Comparison of ENCODE assay signal across 2 cellular contexts in the genomic region with DNA sequence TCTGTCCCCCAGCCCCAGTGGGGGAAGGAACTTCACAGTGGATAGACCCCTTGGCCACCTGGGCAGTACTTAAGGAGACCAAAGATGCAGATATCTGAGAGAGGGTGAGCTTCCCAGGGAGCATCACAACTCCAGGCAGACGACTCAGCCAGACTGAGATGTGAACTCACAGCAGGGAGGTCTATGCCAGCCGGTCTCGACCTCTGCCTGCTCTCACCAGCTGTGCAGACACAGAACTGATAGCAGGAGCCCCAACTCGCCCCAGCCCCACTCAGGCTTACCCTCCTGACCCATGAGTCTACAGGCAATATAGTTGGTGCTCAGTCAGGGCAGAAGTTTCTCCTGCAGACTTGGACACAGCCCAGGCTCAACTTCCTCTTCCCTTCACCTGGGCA.
TF ChIP-seq lines count a peak whose summit lies in the region.

No MANE protein-coding gene starts in this region.

TF ChIP-seq in HepG2, 621 proteins besides CTCF, POLR2A, EP300 and RAD21:
- TF ChIP-seq PHF5A (CRISPR knock-in tag; IDR thresholded peaks at IDR 0.05; ENCODE audit: low read depth, unreplicated experiment) (no peak), ZFAT (CRISPR knock-in tag; conservative IDR thresholded peaks at IDR 0.05) (no peak), MAFF (IDR thresholded peaks at IDR 0.05; ENCODE audit: low read depth, low read length) (no peak), ADNP (CRISPR knock-in tag; IDR thresholded peaks at IDR 0.05) (no peak), ZNF124 (CRISPR knock-in tag; IDR thresholded peaks at IDR 0.05) (no peak), ZNF264 (CRISPR knock-in tag; IDR thresholded peaks at IDR 0.05) (no peak), TBP (CRISPR knock-in tag; IDR thresholded peaks at IDR 0.05) (no peak), TEF (CRISPR knock-in tag; IDR thresholded peaks at IDR 0.05) (no peak), KLF11 (CRISPR knock-in tag; IDR thresholded peaks at IDR 0.05) (no peak), MTF1 (CRISPR knock-in tag; IDR thresholded peaks at IDR 0.05) (no peak), MTF2 (CRISPR knock-in tag; IDR thresholded peaks at IDR 0.05; ENCODE audit: borderline replicate concordance) (no peak), ZNF672 (CRISPR knock-in tag; IDR thresholded peaks at IDR 0.05) (no peak), SAFB2 (CRISPR knock-in tag; IDR thresholded peaks at IDR 0.05; ENCODE audit: borderline replicate concordance, low read depth) (no peak), ZNF101 (CRISPR knock-in tag; IDR thresholded peaks at IDR 0.05; ENCODE audit: borderline replicate concordance, low read depth) (no peak), RFXANK (CRISPR knock-in tag; IDR thresholded peaks at IDR 0.05) (no peak), DNMT1 (CRISPR knock-in tag; IDR thresholded peaks at IDR 0.05) (no peak), ZNF607 (CRISPR knock-in tag; IDR thresholded peaks at IDR 0.05; ENCODE audit: borderline replicate concordance) (no peak), GZF1 (CRISPR knock-in tag; IDR thresholded peaks at IDR 0.05) (no peak)
- TF ChIP-seq, protein P1, sequence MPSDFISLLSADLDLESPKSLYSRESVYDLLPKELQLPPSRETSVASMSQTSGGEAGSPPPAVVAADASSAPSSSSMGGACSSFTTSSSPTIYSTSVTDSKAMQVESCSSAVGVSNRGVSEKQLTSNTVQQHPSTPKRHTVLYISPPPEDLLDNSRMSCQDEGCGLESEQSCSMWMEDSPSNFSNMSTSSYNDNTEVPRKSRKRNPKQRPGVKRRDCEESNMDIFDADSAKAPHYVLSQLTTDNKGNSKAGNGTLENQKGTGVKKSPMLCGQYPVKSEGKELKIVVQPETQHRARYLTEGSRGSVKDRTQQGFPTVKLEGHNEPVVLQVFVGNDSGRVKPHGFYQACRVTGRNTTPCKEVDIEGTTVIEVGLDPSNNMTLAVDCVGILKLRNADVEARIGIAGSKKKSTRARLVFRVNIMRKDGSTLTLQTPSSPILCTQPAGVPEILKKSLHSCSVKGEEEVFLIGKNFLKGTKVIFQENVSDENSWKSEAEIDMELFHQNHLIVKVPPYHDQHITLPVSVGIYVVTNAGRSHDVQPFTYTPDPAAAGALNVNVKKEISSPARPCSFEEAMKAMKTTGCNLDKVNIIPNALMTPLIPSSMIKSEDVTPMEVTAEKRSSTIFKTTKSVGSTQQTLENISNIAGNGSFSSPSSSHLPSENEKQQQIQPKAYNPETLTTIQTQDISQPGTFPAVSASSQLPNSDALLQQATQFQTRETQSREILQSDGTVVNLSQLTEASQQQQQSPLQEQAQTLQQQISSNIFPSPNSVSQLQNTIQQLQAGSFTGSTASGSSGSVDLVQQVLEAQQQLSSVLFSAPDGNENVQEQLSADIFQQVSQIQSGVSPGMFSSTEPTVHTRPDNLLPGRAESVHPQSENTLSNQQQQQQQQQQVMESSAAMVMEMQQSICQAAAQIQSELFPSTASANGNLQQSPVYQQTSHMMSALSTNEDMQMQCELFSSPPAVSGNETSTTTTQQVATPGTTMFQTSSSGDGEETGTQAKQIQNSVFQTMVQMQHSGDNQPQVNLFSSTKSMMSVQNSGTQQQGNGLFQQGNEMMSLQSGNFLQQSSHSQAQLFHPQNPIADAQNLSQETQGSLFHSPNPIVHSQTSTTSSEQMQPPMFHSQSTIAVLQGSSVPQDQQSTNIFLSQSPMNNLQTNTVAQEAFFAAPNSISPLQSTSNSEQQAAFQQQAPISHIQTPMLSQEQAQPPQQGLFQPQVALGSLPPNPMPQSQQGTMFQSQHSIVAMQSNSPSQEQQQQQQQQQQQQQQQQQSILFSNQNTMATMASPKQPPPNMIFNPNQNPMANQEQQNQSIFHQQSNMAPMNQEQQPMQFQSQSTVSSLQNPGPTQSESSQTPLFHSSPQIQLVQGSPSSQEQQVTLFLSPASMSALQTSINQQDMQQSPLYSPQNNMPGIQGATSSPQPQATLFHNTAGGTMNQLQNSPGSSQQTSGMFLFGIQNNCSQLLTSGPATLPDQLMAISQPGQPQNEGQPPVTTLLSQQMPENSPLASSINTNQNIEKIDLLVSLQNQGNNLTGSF (CRISPR knock-in tag; IDR thresholded peaks at IDR 0.05), result no peak

TF ChIP-seq in K562, 482 proteins besides CTCF, POLR2A, EP300 and RAD21:
- peak; percentile 15; the same call in 1 of the 2 replicates for TF ChIP-seq CBFA2T3 (IDR thresholded peaks at IDR 0.05)
- TF ChIP-seq RCOR1 (IDR thresholded peaks at IDR 0.05; ENCODE audit: borderline replicate concordance in 1 of 2, low read depth in 2 of 2, low read length in 2 of 2), result no peak
- no peak for TF ChIP-seq ZNF57 (CRISPR knock-in tag; IDR thresholded peaks at IDR 0.05)
- TF ChIP-seq BRCA1 (IDR thresholded peaks at IDR 0.05), result no peak
- TF ChIP-seq BRCA1 (CRISPR knock-in tag; IDR thresholded peaks at IDR 0.05), result no peak
- TF ChIP-seq, protein P2, sequence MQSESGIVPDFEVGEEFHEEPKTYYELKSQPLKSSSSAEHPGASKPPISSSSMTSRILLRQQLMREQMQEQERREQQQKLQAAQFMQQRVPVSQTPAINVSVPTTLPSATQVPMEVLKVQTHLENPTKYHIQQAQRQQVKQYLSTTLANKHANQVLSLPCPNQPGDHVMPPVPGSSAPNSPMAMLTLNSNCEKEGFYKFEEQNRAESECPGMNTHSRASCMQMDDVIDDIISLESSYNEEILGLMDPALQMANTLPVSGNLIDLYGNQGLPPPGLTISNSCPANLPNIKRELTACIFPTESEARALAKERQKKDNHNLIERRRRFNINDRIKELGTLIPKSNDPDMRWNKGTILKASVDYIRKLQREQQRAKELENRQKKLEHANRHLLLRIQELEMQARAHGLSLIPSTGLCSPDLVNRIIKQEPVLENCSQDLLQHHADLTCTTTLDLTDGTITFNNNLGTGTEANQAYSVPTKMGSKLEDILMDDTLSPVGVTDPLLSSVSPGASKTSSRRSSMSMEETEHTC (IDR thresholded peaks at IDR 0.05), result no peak
- TF ChIP-seq TAF15 (IDR thresholded peaks at IDR 0.05; ENCODE audit: low read depth, low read length), result no peak
- no peak for TF ChIP-seq ZNF696 (CRISPR knock-in tag; conservative IDR thresholded peaks at IDR 0.05)
- no peak for TF ChIP-seq CBX3 (IDR thresholded peaks at IDR 0.05; ENCODE audit: borderline replicate concordance in 1 of 2, low read length in 2 of 2)
- TF ChIP-seq KLF16 (IDR thresholded peaks at IDR 0.05), result no peak
- TF ChIP-seq CBFA2T2 (conservative IDR thresholded peaks at IDR 0.05), result peak; percentile 24
- TF ChIP-seq CXXC5 (CRISPR knock-in tag; IDR thresholded peaks at IDR 0.05), result no peak
- TF ChIP-seq BCLAF1 (IDR thresholded peaks at IDR 0.05; ENCODE audit: borderline replicate concordance in 1 of 2, control insufficient read depth in 1 of 2, low read depth in 2 of 2, low read length in 1 of 2), result no peak
- no peak for TF ChIP-seq ZMIZ1 (IDR thresholded peaks at IDR 0.05; ENCODE audit: low read depth in 2 of 2, low read length in 2 of 2)
- no peak for TF ChIP-seq FOXJ2 (tag; IDR thresholded peaks at IDR 0.05)
- no peak for TF ChIP-seq ZZZ3 (IDR thresholded peaks at IDR 0.05)
TF ChIP-seq in K562: peak in this region for 2.
